Comparison of ENCODE assay signal across 33 cellular contexts in the genomic region with DNA sequence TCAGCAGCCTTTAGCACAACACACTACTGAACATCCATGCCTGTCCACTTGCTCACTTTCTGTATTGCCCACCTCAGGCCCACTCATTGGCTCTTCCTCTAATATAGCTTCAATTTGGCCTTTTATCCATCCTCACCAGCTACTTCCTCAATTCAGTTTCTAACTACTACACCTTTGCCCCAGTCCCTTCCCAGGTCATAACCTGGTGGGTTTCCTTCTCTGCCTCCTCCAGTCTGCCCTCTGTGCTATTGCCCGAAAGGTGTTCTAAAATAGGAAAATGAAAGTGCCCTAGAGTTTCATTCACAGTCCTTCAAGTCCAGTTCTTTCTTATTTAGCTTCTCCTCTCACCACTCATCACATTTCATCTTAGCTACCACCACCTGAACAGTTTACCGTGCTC. TPM values are rescaled to one million over a fixed set of nuclear protein-coding genes. Genes with fewer than 3 reads are reported as not detected.
DNase-seq lines count a peak whose midpoint lies in the region; ATAC-seq lines count a peak whose summit lies in the region.
"Had no signal": no experiment of that assay in that cellular context is flagged by ENCODE, and none has a peak within 500 bp of the region (broad histone marks: within the 10 kb centered on the region; RNA-seq: fewer than 3 reads in every experiment).

No MANE protein-coding gene starts in this region.

- intact Hi-C loops in posterior cingulate gyrus (cut with DNase I) = no loop called here

- H3K27ac Mint-ChIP-seq in activated naive CD8-positive, alpha-beta T cell = peak overlapping the region; percentile 42
- H3K27ac Mint-ChIP-seq in activated naive CD8-positive, alpha-beta T cell treated with anti-CD3 and anti-CD28 coated beads, Interleukin-2, amount 50 U/mL, for 24 hours = no peak overlapping the region
- H3K27ac Mint-ChIP-seq in activated T-helper 17 cell treated with anti-CD3 and anti-CD28 coated beads, Interleukin-2, amount 50 U/mL, for 72 hours = peak overlapping the region; percentile 37
- H3K27ac Mint-ChIP-seq: memory B cell had no signal

- no peak for ATAC-seq in activated naive CD8-positive, alpha-beta T cell treated with anti-CD3 and anti-CD28 coated beads, Interleukin-2, amount 50 U/mL, for 24 hours
- peak; percentile 51 for ATAC-seq in GM21786 (IDR thresholded peaks at IDR 0.05; ENCODE audit: unreplicated experiment)
- ATAC-seq in activated T-helper 17 cell treated with anti-CD3 and anti-CD28 coated beads, Interleukin-2, amount 50 U/mL, for 72 hours (replicated peaks) = no peak
- ATAC-seq: body of pancreas, foreskin keratinocyte, left lung, pancreas, Right ventricle myocardium inferior had no signal

- peaks cover 10% of the 10 kb centered on the region for H3K36me3 Mint-ChIP-seq in activated naive CD8-positive, alpha-beta T cell
- H3K36me3 Mint-ChIP-seq in activated naive CD8-positive, alpha-beta T cell treated with anti-CD3 and anti-CD28 coated beads, Interleukin-2, amount 50 U/mL, for 24 hours (ENCODE audit: low read depth) = peaks cover 15% of the 10 kb centered on the region
- peaks cover 26% of the 10 kb centered on the region for H3K36me3 Mint-ChIP-seq in activated T-helper 17 cell treated with anti-CD3 and anti-CD28 coated beads, Interleukin-2, amount 50 U/mL, for 72 hours (ENCODE audit: low read depth)

- peaks cover 4% of the 10 kb centered on the region for H3K4me1 Mint-ChIP-seq in activated naive CD8-positive, alpha-beta T cell (ENCODE audit: low read depth)
- H3K4me1 Mint-ChIP-seq in activated naive CD8-positive, alpha-beta T cell treated with anti-CD3 and anti-CD28 coated beads, Interleukin-2, amount 50 U/mL, for 24 hours = peaks cover 12% of the 10 kb centered on the region
- peaks cover 7% of the 10 kb centered on the region for H3K4me1 Mint-ChIP-seq in activated T-helper 17 cell treated with anti-CD3 and anti-CD28 coated beads, Interleukin-2, amount 50 U/mL, for 72 hours
- H3K4me1 Mint-ChIP-seq: CD4-positive, alpha-beta memory T cell; neural crest cell had no signal

- no peaks in the 10 kb centered on the region for H3K9me3 Mint-ChIP-seq in activated naive CD8-positive, alpha-beta T cell (ENCODE audit: low read depth)
- H3K9me3 Mint-ChIP-seq in activated naive CD8-positive, alpha-beta T cell treated with anti-CD3 and anti-CD28 coated beads, Interleukin-2, amount 50 U/mL, for 24 hours = no peaks in the 10 kb centered on the region
- H3K9me3 Mint-ChIP-seq in activated T-helper 17 cell treated with anti-CD3 and anti-CD28 coated beads, Interleukin-2, amount 50 U/mL, for 72 hours = no peaks in the 10 kb centered on the region
- H3K9me3 Mint-ChIP-seq: CD4-positive, alpha-beta memory T cell; memory B cell had no signal

- no peak for DNase-seq in activated naive CD8-positive, alpha-beta T cell treated with anti-CD3 and anti-CD28 coated beads, Interleukin-2, amount 50 U/mL, for 24 hours
- no peak for DNase-seq in effector CD8-positive, alpha-beta T cell (lab: John Stamatoyannopoulos, UW)
- DNase-seq in posterior cingulate gyrus = no peak
- no peak for DNase-seq in stimulated activated naive CD4-positive, alpha-beta T cell (lab: John Stamatoyannopoulos, UW)
- DNase-seq: activated CD4-positive, CD25-positive, alpha-beta regulatory T cell treated with anti-CD3 and anti-CD28 coated beads, Interleukin-2, amount 50 U/mL, for 72 hours; activated CD8-positive, alpha-beta memory T cell treated with anti-CD3 and anti-CD28 coated beads for 24 hours; activated gamma-delta T cell; activated T-cell treated with anti-CD3 and anti-CD28 coated beads for 4 hours; adrenal gland; body of pancreas; CD4-positive, alpha-beta memory T cell; cerebellar nuclear complex; dermis blood vessel endothelial cell; esophagus squamous epithelium; foreskin keratinocyte; GOT3; head of caudate nucleus; islet precursor cell; KBM-7; left lung; NCI-H2029; NCI-H524 treated with DMSO at 0.1 percent for 48 hours; pancreas; PC-9; retina; stimulated activated naive CD4-positive, alpha-beta T cell treated with Interleukin-2 at 50 U/mL for 16 hours; T-helper 2 cell had no signal

- no peaks in the 10 kb centered on the region for H3K27me3 Mint-ChIP-seq in activated naive CD8-positive, alpha-beta T cell
- H3K27me3 Mint-ChIP-seq in activated naive CD8-positive, alpha-beta T cell treated with anti-CD3 and anti-CD28 coated beads, Interleukin-2, amount 50 U/mL, for 24 hours = no peaks in the 10 kb centered on the region
- no peaks in the 10 kb centered on the region for H3K27me3 Mint-ChIP-seq in activated T-helper 17 cell treated with anti-CD3 and anti-CD28 coated beads, Interleukin-2, amount 50 U/mL, for 72 hours
- H3K27me3 Mint-ChIP-seq: CD4-positive, alpha-beta memory T cell; memory B cell had no signal

- H3K4me3 Mint-ChIP-seq in activated naive CD8-positive, alpha-beta T cell = no peak overlapping the region
- H3K4me3 Mint-ChIP-seq in activated naive CD8-positive, alpha-beta T cell treated with anti-CD3 and anti-CD28 coated beads, Interleukin-2, amount 50 U/mL, for 24 hours = no peak overlapping the region
- no peak overlapping the region for H3K4me3 Mint-ChIP-seq in activated T-helper 17 cell treated with anti-CD3 and anti-CD28 coated beads, Interleukin-2, amount 50 U/mL, for 72 hours
- H3K4me3 Mint-ChIP-seq: CD4-positive, alpha-beta memory T cell; memory B cell; neural crest cell had no signal

RNA-seq across cellular contexts. Expression of gene MOSPD2, which starts 23.1 kb away (rescaled TPM):
- 10 to 100 TPM; 10.9 to 12.2 TPM for total RNA-seq in activated T-helper 17 cell treated with anti-CD3 and anti-CD28 coated beads, Interleukin-2, amount 50 U/mL, for 72 hours

RNA-seq across cellular contexts. Expression of gene FANCB, which starts 23.4 kb away (rescaled TPM):
- total RNA-seq in activated T-helper 17 cell treated with anti-CD3 and anti-CD28 coated beads, Interleukin-2, amount 50 U/mL, for 72 hours = 10 to 100 TPM; 12.7 to 17.2 TPM
